In the genomic region with DNA sequence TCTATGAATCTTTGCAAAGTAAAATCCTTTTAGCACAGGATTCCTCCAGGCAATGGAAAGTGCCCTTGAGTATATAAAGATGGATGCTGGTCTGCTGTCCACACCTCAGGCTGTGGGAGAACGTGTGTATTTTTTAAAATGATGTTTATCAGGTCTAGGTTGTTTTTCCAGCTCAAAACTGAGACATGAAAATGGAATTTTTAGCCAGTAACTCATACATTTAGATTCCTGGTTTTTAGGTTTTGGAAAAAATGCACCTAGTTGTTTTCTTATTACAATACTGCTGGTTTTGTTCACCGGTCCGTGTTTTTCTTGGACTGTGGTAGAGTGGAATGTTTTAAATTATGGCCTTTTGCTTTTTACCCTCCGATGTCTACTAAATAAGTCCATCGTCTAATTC, we compare ENCODE assay signal across 14 cellular contexts.
"Had no signal": no experiment of that assay in that cellular context is flagged by ENCODE, and none has a peak within 500 bp of the region (broad histone marks: within the 10 kb centered on the region; RNA-seq: fewer than 3 reads in every experiment).

No MANE protein-coding gene starts in this region.

- H3K4me3 ChIP-seq: body of pancreas, sigmoid colon, thyroid gland, vagina had no signal

- H3K27ac ChIP-seq: body of pancreas, sigmoid colon, thyroid gland, vagina, VCaP had no signal

- H3K4me3 Mint-ChIP-seq: activated CD4-positive, alpha-beta T cell treated with anti-CD3 and anti-CD28 coated beads for 36 hours; activated CD8-positive, alpha-beta T cell treated with anti-CD3 and anti-CD28 coated beads, Interleukin-2, amount 10 ng/mL, durations not matched to agents 7 days and 5 days; activated naive CD8-positive, alpha-beta T cell treated with anti-CD3 and anti-CD28 coated beads, Interleukin-2, amount 10 ng/mL, durations not matched to agents 7 days and 5 days; immature natural killer cell; stimulated activated effector memory CD8-positive, alpha-beta T cell treated with anti-CD3 and anti-CD28 coated beads, Interleukin-12 subunit alpha, Interleukin-12 subunit beta, amount 100 ng/mL, for 72 hours had no signal

- H3K36me3 ChIP-seq: sigmoid colon, thyroid gland, vagina had no signal

- H3K9me3 Mint-ChIP-seq: activated naive CD8-positive, alpha-beta T cell treated with anti-CD3 and anti-CD28 coated beads, Interleukin-2, amount 10 ng/mL, durations not matched to agents 7 days and 5 days had no signal

- H3K36me3 Mint-ChIP-seq: activated naive CD8-positive, alpha-beta T cell treated with anti-CD3 and anti-CD28 coated beads, Interleukin-2, amount 10 ng/mL, durations not matched to agents 7 days and 5 days; immature natural killer cell; stimulated activated effector memory CD8-positive, alpha-beta T cell treated with anti-CD3 and anti-CD28 coated beads, Interleukin-12 subunit alpha, Interleukin-12 subunit beta, amount 100 ng/mL, for 72 hours had no signal

- DNase-seq: activated CD8-positive, alpha-beta memory T cell treated with anti-CD3 and anti-CD28 coated beads, Interleukin-2, amount 50 U/mL, for 4 hours; activated CD8-positive, alpha-beta T cell treated with anti-CD3 and anti-CD28 coated beads, Interleukin-2, amount 10 ng/mL, durations not matched to agents 7 days and 5 days; activated gamma-delta T cell treated with Interleukin-2 at 50 U/mL for 16 hours; activated naive CD8-positive, alpha-beta T cell treated with anti-CD3 and anti-CD28 coated beads, Interleukin-2, amount 10 ng/mL, durations not matched to agents 7 days and 5 days; body of pancreas; cortex of kidney; effector CD8-positive, alpha-beta T cell; immature natural killer cell; sigmoid colon; thyroid gland had no signal

- H3K4me1 ChIP-seq: body of pancreas, sigmoid colon, vagina had no signal

- H3K27me3 Mint-ChIP-seq: activated CD4-positive, alpha-beta T cell treated with anti-CD3 and anti-CD28 coated beads for 36 hours had no signal

- H3K27me3 ChIP-seq: body of pancreas, sigmoid colon, thyroid gland, vagina had no signal

- ATAC-seq: activated CD8-positive, alpha-beta T cell treated with anti-CD3 and anti-CD28 coated beads, Interleukin-2, amount 10 ng/mL, durations not matched to agents 7 days and 5 days; body of pancreas had no signal

- H3K4me1 Mint-ChIP-seq: activated naive CD8-positive, alpha-beta T cell treated with anti-CD3 and anti-CD28 coated beads, Interleukin-2, amount 10 ng/mL, durations not matched to agents 7 days and 5 days; immature natural killer cell; stimulated activated effector memory CD8-positive, alpha-beta T cell treated with anti-CD3 and anti-CD28 coated beads, Interleukin-12 subunit alpha, Interleukin-12 subunit beta, amount 100 ng/mL, for 72 hours had no signal

- H3K27ac Mint-ChIP-seq: activated CD8-positive, alpha-beta T cell treated with anti-CD3 and anti-CD28 coated beads, Interleukin-2, amount 10 ng/mL, durations not matched to agents 7 days and 5 days; activated naive CD8-positive, alpha-beta T cell treated with anti-CD3 and anti-CD28 coated beads, Interleukin-2, amount 10 ng/mL, durations not matched to agents 7 days and 5 days; immature natural killer cell; stimulated activated effector memory CD8-positive, alpha-beta T cell treated with anti-CD3 and anti-CD28 coated beads, Interleukin-12 subunit alpha, Interleukin-12 subunit beta, amount 100 ng/mL, for 72 hours had no signal

- H3K9me3 ChIP-seq: body of pancreas, sigmoid colon, thyroid gland, vagina had no signal
